ENCODE assay signal across 10 cellular contexts in genomic region chr11:72758690-72759389, GRCh38. TPM values are rescaled to one million over a fixed set of nuclear protein-coding genes. Genes with fewer than 3 reads are reported as not detected.
DNase-seq lines count a peak whose midpoint lies in the region; ATAC-seq, FAIRE-seq and TF ChIP-seq lines count a peak whose summit lies in the region.
"Had no signal": no experiment of that assay in that cellular context is flagged by ENCODE, and none has a peak within 500 bp of the region (broad histone marks: within the 10 kb centered on the region; RNA-seq: fewer than 3 reads in every experiment).

No MANE protein-coding gene starts in this region.

- H3K14ac ChIP-seq in H1 (ENCODE audit: insufficient read length), result no peak overlapping the region

- no peak overlapping the region for H3K23ac ChIP-seq in H1 (ENCODE audit: insufficient read length)

- no peak overlapping the region for H3K9ac ChIP-seq in H1 (replicated peaks in 1 of 4; ENCODE audit: extremely low read depth in 1 of 4, low read depth in 3 of 4, low read length in 3 of 4)
- H3K9ac ChIP-seq in PC-3 (ENCODE audit: low read length), result no peak overlapping the region

- peaks cover 0 to 10% (median 2%) of the 10 kb centered on the region in 4 experiments; a peak in 4 of 7 replicates for H3K4me1 ChIP-seq in H1 (replicated peaks in 1 of 4; ENCODE audit: control insufficient read depth in 3 of 4, insufficient read depth in 4 of 4, low read length in 3 of 4)
- H3K4me1 ChIP-seq in neutrophil (ENCODE audit: control insufficient read depth in 1 of 2, insufficient read depth in 1 of 2, low read depth in 1 of 2, low read length in 1 of 2), result peaks cover 1 to 15% of the 10 kb centered on the region in 2 experiments
- no peaks in the 10 kb centered on the region for H3K4me1 ChIP-seq in PC-3 (ENCODE audit: insufficient read depth, low read length)

- TF ChIP-seq EP300 in H1 (IDR thresholded peaks at IDR 0.05; ENCODE audit: borderline replicate concordance in 1 of 2, low read depth in 2 of 2, low read length in 2 of 2), result no peak

- intact Hi-C loops in PC-3 (cut with micrococcal nuclease), result no loop called here

- peaks cover 0 to 2% of the 10 kb centered on the region in 2 experiments for H4K20me1 ChIP-seq in H1 (replicated peaks in 1 of 2; ENCODE audit: control insufficient read depth in 1 of 2, insufficient read depth in 2 of 2, low read length in 2 of 2)
- H4K20me1 ChIP-seq in PC-3 (ENCODE audit: low read length), result no peaks in the 10 kb centered on the region

- H3K9me2 ChIP-seq in PC-3 (replicated peaks; ENCODE audit: low read length), result no peaks in the 10 kb centered on the region

- H3K18ac ChIP-seq in H1 (ENCODE audit: extremely low read depth, low read length), result no peak overlapping the region

- H3K79me1 ChIP-seq in H1 (ENCODE audit: low read depth, low read length), result no peaks in the 10 kb centered on the region

- peak overlapping the region; percentile 75; the same call in 1 of the 2 replicates for H2BK15ac ChIP-seq in H1 (ENCODE audit: low read length)

- TF ChIP-seq POLR2A in H1 (IDR thresholded peaks at IDR 0.05; ENCODE audit: control extremely low read depth in 1 of 2, low read depth in 2 of 2, low read length in 2 of 2), result no peak

- H2BK20ac ChIP-seq in H1 (ENCODE audit: low read length), result no peak overlapping the region

- no peaks in the 10 kb centered on the region for H3K79me2 ChIP-seq in H1 (ENCODE audit: control insufficient read depth in 1 of 2, insufficient read depth in 2 of 2, low read length in 2 of 2)
- H3K79me2 ChIP-seq in PC-3 (ENCODE audit: low read length), result no peaks in the 10 kb centered on the region

- H2BK120ac ChIP-seq in H1 (replicated peaks; ENCODE audit: low read depth, low read length), result no peak overlapping the region

- no peak overlapping the region for H4K8ac ChIP-seq in H1 (ENCODE audit: extremely low read depth, insufficient read depth, low read length)

- H3K27ac ChIP-seq in H1 (ENCODE audit: low read depth, low read length) (no peak overlapping the region), neutrophil (peak overlapping the region; percentile 44), PC-3 (ENCODE audit: low read length) (no peak overlapping the region)
- H3K27ac ChIP-seq: HL-60 had no signal

- FAIRE-seq in H1 (lab: Jason Lieb, UNC), result no peak

- H3K4me3 ChIP-seq in H1 (ENCODE audit: extremely low read depth in 1 of 4, insufficient read depth in 2 of 4, low read depth in 3 of 4, low read length in 4 of 4), result no peak overlapping the region
- H3K4me3 ChIP-seq in neutrophil (ENCODE audit: low read depth in 1 of 2, low read length in 1 of 2), result no peak overlapping the region
- no peak overlapping the region for H3K4me3 ChIP-seq in PC-3 (ENCODE audit: low read length)

- H3K4me2 ChIP-seq in H1 (ENCODE audit: insufficient read depth in 1 of 2, low read depth in 2 of 2, low read length in 2 of 2) (no peak overlapping the region), PC-3 (ENCODE audit: low read length) (no peak overlapping the region)

- no peak overlapping the region for H4K5ac ChIP-seq in H1 (ENCODE audit: insufficient read length, low read depth, low read length)

- H2BK12ac ChIP-seq in H1 (ENCODE audit: low read depth, low read length), result 0 out of 2 replicates have a peak overlapping the region, but pooled peaks have one; percentile 43

- no peaks in the 10 kb centered on the region for H3K9me3 ChIP-seq in H1 (ENCODE audit: insufficient read depth in 2 of 2, low read depth in 1 of 2, low read length in 1 of 2)
- H3K9me3 ChIP-seq in neutrophil, result no peaks in the 10 kb centered on the region
- H3K9me3 ChIP-seq in PC-3 (ENCODE audit: low read length), result no peaks in the 10 kb centered on the region

- no peak overlapping the region for H4K91ac ChIP-seq in H1 (replicated peaks; ENCODE audit: insufficient read length, low read length)

- 0 out of 2 replicates have a peak overlapping the region, but pooled peaks have one; percentile 33 for H2AK5ac ChIP-seq in H1 (ENCODE audit: low read depth, low read length)

- no peak overlapping the region for H3K56ac ChIP-seq in H1 (replicated peaks; ENCODE audit: insufficient read length, low read depth, low read length)

- H2AFZ ChIP-seq in H1 (ENCODE audit: low read length), result no peak overlapping the region
- no peak overlapping the region for H2AFZ ChIP-seq in PC-3 (ENCODE audit: low read length)

- no peak for ATAC-seq in PC-3
- no peak for ATAC-seq in esophagus mucosa

- no peak overlapping the region for H3K4ac ChIP-seq in H1 (replicated peaks; ENCODE audit: insufficient read length, low read depth, low read length)

- no TSS peak for BruUV-seq in PC-3 (replicated peaks; lab: Mats Ljungman, UMichigan)

- POLR2A ChIA-PET in H1 (lab: Charles Lee; ENCODE audit: partially characterized antibody) (interaction anchor here (0.9 kb wide), 2 partner anchors 18 to 24 kb away, joined by 4 read pairs; no protein-coding TSS in a partner anchor), PC-3 (lab: Charles Lee; ENCODE audit: unreplicated experiment) (no interaction called here)

- 0 out of 2 replicates have a peak overlapping the region, but pooled peaks have one; percentile 21 for H2BK5ac ChIP-seq in H1 (ENCODE audit: low read depth, low read length)

- WGBS in H1 (ENCODE audit: extremely low coverage in 1 of 2, insufficient coverage in 1 of 2, insufficient read length in 1 of 2, insufficient replicate concordance in 2 of 2, low coverage in 1 of 2, low lambda C conversion rate in 2 of 2, missing lambda C conversion rate in 1 of 2), 2 experiments, result 94% methylated on average over 17 of the region's 17 CpGs; no CpG with 5 or more reads in 1 of the 2 experiments

- H3K27me3 ChIP-seq in H1 (replicated peaks in 1 of 4; ENCODE audit: control insufficient read depth in 3 of 4, extremely low read depth in 1 of 4, insufficient read depth in 3 of 4, low read length in 3 of 4) (peaks cover 0 to 8% (median 4%) of the 10 kb centered on the region in 4 experiments; a peak in 3 of 7 replicates), neutrophil (no peaks in the 10 kb centered on the region), PC-3 (ENCODE audit: low read length) (no peaks in the 10 kb centered on the region)

- DNase-seq in DMS79 (lab: John Stamatoyannopoulos, UW), result peak; percentile 98
- peak; percentile 94 for DNase-seq in NCI-H345 (lab: John Stamatoyannopoulos, UW)
- DNase-seq in H1 (ENCODE audit: low read depth in 1 of 2, low spot score in 2 of 2), result no peak
- no peak for DNase-seq in T-helper 9 cell
- DNase-seq in activated CD4-positive, alpha-beta T cell treated with anti-CD3 and anti-CD28 coated beads, Interleukin-2, amount 50 U/mL, for 1 hour, result no peak
- no peak for DNase-seq in PC-3
- DNase-seq: RPMI8226 had no signal

- no peaks in the 10 kb centered on the region; the same call in 1 of the 2 replicates for H3K23me2 ChIP-seq in H1 (ENCODE audit: low read depth, low read length)

- H3F3A ChIP-seq in PC-3 (ENCODE audit: low read length, unreplicated experiment), result no peaks in the 10 kb centered on the region

- TF ChIP-seq CTCF in H1 (IDR thresholded peaks at IDR 0.05; ENCODE audit: control extremely low read depth in 1 of 3, insufficient read depth in 1 of 3, low read depth in 1 of 3, low read length in 3 of 3), result no peak
- TF ChIP-seq CTCF in neutrophil (IDR thresholded peaks at IDR 0.05), result no peak
- no peak for TF ChIP-seq CTCF in PC-3 (conservative IDR thresholded peaks at IDR 0.05; ENCODE audit: low read depth, low read length)

- CTCF ChIA-PET in H1 (lab: Charles Lee; ENCODE audit: partially characterized antibody) (interaction anchor here (0.7 to 1.5 kb wide), 6 partner anchors 12 to 129 kb away, joined by 3 to 4 read pairs (median 3); no protein-coding TSS in a partner anchor), PC-3 (lab: Charles Lee) (no interaction called here)

- no peak for TF ChIP-seq RAD21 in H1 (IDR thresholded peaks at IDR 0.05 in 1 of 2, conservative IDR thresholded peaks at IDR 0.05 in 1 of 2; ENCODE audit: low read depth in 2 of 2, low read length in 2 of 2)

- H3K36me3 ChIP-seq in H1 (ENCODE audit: control insufficient read depth in 2 of 4, insufficient read depth in 4 of 4, low read length in 3 of 4) (no peaks in the 10 kb centered on the region), neutrophil (peaks cover 12% of the 10 kb centered on the region), PC-3 (ENCODE audit: low read depth, low read length) (no peaks in the 10 kb centered on the region)

RNA-seq across cellular contexts. Expression of gene ARAP1, which starts 6.6 kb away (rescaled TPM):
- 59.5 and 61.6 TPM in 2 replicates for total RNA-seq in H1 (2021; fragmentation: NEBNext Ultra II Directional; extraction: Animal tissue kit (Norgen Biotek cat#: 25700))
- 25.7 and 39.9 TPM in 2 replicates for polyA plus RNA-seq in H1 (2011; rRNA removed)
- 34.5 TPM for polyA plus RNA-seq in H1 (2011; cell fraction: cytosol; rRNA removed)
- polyA plus RNA-seq in H1 (2011; cell fraction: nucleus; rRNA removed), result 123 TPM
- 39.5 to 54.2 TPM (median 51.4 TPM) in 4 replicates for polyA plus RNA-seq in H1 (2012, experiment 1 of 2)
- polyA plus RNA-seq in H1 (2012, experiment 2 of 2), result 53.3 TPM
- polyA plus RNA-seq in H1 (2013, experiment 1 of 2), result 28.7 TPM
- polyA plus RNA-seq in H1 (2013, experiment 2 of 2), result 25.5 TPM
- 39.5 and 45.8 TPM in 2 replicates for polyA minus RNA-seq in H1 (2011; rRNA and poly(A)+ RNA removed)
- polyA minus RNA-seq in H1 (2011; cell fraction: cytosol; rRNA and poly(A)+ RNA removed), result 52.5 TPM
- polyA minus RNA-seq in H1 (2011; cell fraction: nucleus; rRNA and poly(A)+ RNA removed), result 66.4 TPM
- total RNA-seq in PC-3 (2014; rRNA removed), result 86.2 and 124 TPM in 2 replicates
- total RNA-seq in esophagus mucosa, result 31.0 TPM

RNA-seq across cellular contexts. Expression of gene STARD10, which starts 35.0 kb away (rescaled TPM):
- 23.7 and 25.3 TPM in 2 replicates for total RNA-seq in H1 (2021; fragmentation: NEBNext Ultra II Directional; extraction: Animal tissue kit (Norgen Biotek cat#: 25700))
- 35.7 and 57.1 TPM in 2 replicates for polyA plus RNA-seq in H1 (2011; rRNA removed)
- polyA plus RNA-seq in H1 (2011; cell fraction: cytosol; rRNA removed), result 41.5 TPM
- polyA plus RNA-seq in H1 (2011; cell fraction: nucleus; rRNA removed), result 74.6 TPM
- 26.5 to 39.2 TPM (median 33.0 TPM) in 4 replicates for polyA plus RNA-seq in H1 (2012, experiment 1 of 2)
- polyA plus RNA-seq in H1 (2012, experiment 2 of 2), result 26.5 TPM
- 16.4 TPM for polyA plus RNA-seq in H1 (2013, experiment 1 of 2)
- 14.7 TPM for polyA plus RNA-seq in H1 (2013, experiment 2 of 2)
- polyA minus RNA-seq in H1 (2011; rRNA and poly(A)+ RNA removed), result 31.9 and 36.2 TPM in 2 replicates
- polyA minus RNA-seq in H1 (2011; cell fraction: cytosol; rRNA and poly(A)+ RNA removed), result 19.2 TPM
- 19.1 TPM for polyA minus RNA-seq in H1 (2011; cell fraction: nucleus; rRNA and poly(A)+ RNA removed)
- total RNA-seq in PC-3 (2014; rRNA removed) (284 and 362 TPM in 2 replicates), esophagus mucosa (68.8 TPM)

RNA-seq across cellular contexts. Expression of gene ATG16L2, which starts 55.4 kb away (rescaled TPM):
- total RNA-seq in H1 (2021; fragmentation: NEBNext Ultra II Directional; extraction: Animal tissue kit (Norgen Biotek cat#: 25700)), result 11.0 and 11.7 TPM in 2 replicates
- 18.5 and 23.4 TPM in 2 replicates for polyA plus RNA-seq in H1 (2011; rRNA removed)
- 26.6 TPM for polyA plus RNA-seq in H1 (2011; cell fraction: cytosol; rRNA removed)
- polyA plus RNA-seq in H1 (2011; cell fraction: nucleus; rRNA removed), result 154 TPM
- polyA plus RNA-seq in H1 (2012, experiment 1 of 2), result 11.4 to 21.9 TPM (median 16.3 TPM) in 4 replicates
- polyA plus RNA-seq in H1 (2012, experiment 2 of 2), result 6.5 TPM
- 7.1 TPM for polyA plus RNA-seq in H1 (2013, experiment 1 of 2)
- polyA plus RNA-seq in H1 (2013, experiment 2 of 2), result 6.3 TPM
- 15.4 and 15.5 TPM in 2 replicates for polyA minus RNA-seq in H1 (2011; rRNA and poly(A)+ RNA removed)
- 7.7 TPM for polyA minus RNA-seq in H1 (2011; cell fraction: cytosol; rRNA and poly(A)+ RNA removed)
- 34.3 TPM for polyA minus RNA-seq in H1 (2011; cell fraction: nucleus; rRNA and poly(A)+ RNA removed)
- total RNA-seq in PC-3 (2014; rRNA removed) (12.2 and 16.2 TPM in 2 replicates), esophagus mucosa (16.1 TPM)

Comparison
In these comparisons a context has a peak if more than half of its experiments do, and no peak if none do; other contexts are left out.
1. DNase-seq: peak in DMS79 (single experiment) and NCI-H345 (single experiment); none in H1 (0 of 2), T-helper 9 cell (single experiment), activated CD4-positive, alpha-beta T cell treated with anti-CD3 and anti-CD28 coated beads, Interleukin-2, amount 50 U/mL, for 1 hour (single experiment) and PC-3 (single experiment).